In the genomic region with DNA sequence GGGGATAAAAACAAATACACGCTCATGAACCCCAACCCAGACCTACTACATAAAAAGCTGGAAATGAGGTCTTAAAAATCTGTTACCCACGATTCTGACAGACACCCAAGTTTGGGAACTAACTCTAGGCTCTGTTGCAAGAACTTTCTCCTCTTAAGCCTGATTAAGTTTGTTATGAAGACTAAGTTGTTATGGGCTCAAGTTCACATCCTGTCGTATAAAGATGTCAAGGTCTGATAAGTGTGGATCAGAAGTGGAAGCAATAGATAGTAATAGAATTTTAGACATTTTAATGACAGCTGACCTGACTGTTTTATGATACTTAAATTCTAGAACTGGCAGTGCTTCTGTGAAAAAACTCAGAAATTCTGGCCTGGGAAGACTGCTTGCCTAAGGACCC, we compare ENCODE assay signal across 14 cellular contexts. TPM values are rescaled to one million over a fixed set of nuclear protein-coding genes. Genes with fewer than 3 reads are reported as not detected.
A peak's percentile ranks its signal among the peaks of the same experiment; 100 is the strongest.
DNase-seq lines count a peak whose midpoint lies in the region; ATAC-seq, FAIRE-seq and TF ChIP-seq lines count a peak whose summit lies in the region.
"Had no signal": no experiment of that assay in that cellular context is flagged by ENCODE, and none has a peak within 500 bp of the region (broad histone marks: within the 10 kb centered on the region; RNA-seq: fewer than 3 reads in every experiment).

No MANE protein-coding gene starts in this region.

- no peak for TF ChIP-seq EP300 in GM12878 (IDR thresholded peaks at IDR 0.05; ENCODE audit: borderline replicate concordance in 1 of 2, control insufficient read depth in 1 of 2, low read depth in 2 of 2, low read length in 2 of 2)

- peak overlapping the region; percentile 5 for H3K27ac ChIP-seq in CD8-positive, alpha-beta memory T cell (ENCODE audit: low read depth, low read length)
- H3K27ac ChIP-seq in OCI-LY3 (ENCODE audit: low read length), result peak overlapping the region; percentile 99
- H3K27ac ChIP-seq in GM12878 (ENCODE audit: control insufficient read depth, insufficient read depth), result peak overlapping the region; percentile 56
- no peak overlapping the region for H3K27ac ChIP-seq in parathyroid adenoma
- H3K27ac ChIP-seq: C4-2B had no signal

- 53% methylated on average over 3 of the region's 3 CpGs for WGBS in GM12878 (ENCODE audit: insufficient coverage, insufficient replicate concordance, low lambda C conversion rate, missing lambda C conversion rate)

- RAD21 ChIA-PET in GM12878 (lab: Charles Lee; ENCODE audit: unreplicated experiment), result interaction anchor here (0.8 to 8.9 kb wide), 8 partner anchors 9 to 286 kb away, joined by 3 to 155 read pairs (median 14); no protein-coding TSS in a partner anchor

- H3K4me3 ChIP-seq in CD8-positive, alpha-beta memory T cell (ENCODE audit: low read length), result peak overlapping the region; percentile 51
- H3K4me3 ChIP-seq in OCI-LY3 (ENCODE audit: low read length), result no peak overlapping the region
- H3K4me3 ChIP-seq in GM12878, result no peak overlapping the region
- no peak overlapping the region for H3K4me3 ChIP-seq in parathyroid adenoma (ENCODE audit: low read depth, low read length)
- H3K4me3 ChIP-seq: esophagus squamous epithelium had no signal

- no peaks in the 10 kb centered on the region for H3K27me3 ChIP-seq in CD8-positive, alpha-beta memory T cell (ENCODE audit: insufficient read depth, low read length, poor library complexity, severe bottlenecking)
- no peaks in the 10 kb centered on the region for H3K27me3 ChIP-seq in OCI-LY3 (ENCODE audit: low read depth, low read length)
- no peaks in the 10 kb centered on the region for H3K27me3 ChIP-seq in GM12878 (replicated peaks in 1 of 2; ENCODE audit: control insufficient read depth in 2 of 2, insufficient read depth in 2 of 2, low read length in 1 of 2)
- H3K27me3 ChIP-seq in parathyroid adenoma (ENCODE audit: control insufficient read depth, insufficient read depth, low read length), result no peaks in the 10 kb centered on the region
- H3K27me3 ChIP-seq: esophagus squamous epithelium had no signal

- ATAC-seq in GM12878, result no peak
- no peak for ATAC-seq in GM18498 (IDR thresholded peaks at IDR 0.05; ENCODE audit: unreplicated experiment)
- no peak for ATAC-seq in HG03135 (IDR thresholded peaks at IDR 0.05; ENCODE audit: unreplicated experiment)
- ATAC-seq: WTC11 had no signal

- H2AFZ ChIP-seq in OCI-LY3 (ENCODE audit: low read depth, low read length) (no peak overlapping the region), GM12878 (ENCODE audit: control insufficient read depth, low read depth, low read length) (no peak overlapping the region), parathyroid adenoma (no peak overlapping the region)

- H3K4me2 ChIP-seq in OCI-LY3 (ENCODE audit: low read length) (peak overlapping the region; percentile 72), GM12878 (ENCODE audit: control insufficient read depth, insufficient read depth) (peak overlapping the region; percentile 99; the same call in 1 of the 2 replicates), parathyroid adenoma (ENCODE audit: low read length) (peak overlapping the region; percentile 30)

- H3K9ac ChIP-seq in OCI-LY3 (ENCODE audit: low read length), result peak overlapping the region; percentile 87
- H3K9ac ChIP-seq in GM12878 (ENCODE audit: control insufficient read depth, insufficient read depth, low read length), result no peak overlapping the region
- H3K9ac ChIP-seq in parathyroid adenoma, result no peak overlapping the region

- no peaks in the 10 kb centered on the region for H4K20me1 ChIP-seq in OCI-LY3 (ENCODE audit: insufficient read depth, low read length)
- no peaks in the 10 kb centered on the region for H4K20me1 ChIP-seq in GM12878 (ENCODE audit: control insufficient read depth, insufficient read depth)

- no peaks in the 10 kb centered on the region for H3K27me3 Mint-ChIP-seq in CD8-positive, alpha-beta memory T cell

- no peaks in the 10 kb centered on the region for H3K36me3 ChIP-seq in CD8-positive, alpha-beta memory T cell (ENCODE audit: insufficient read depth, low read length)
- H3K36me3 ChIP-seq in OCI-LY3 (replicated peaks; ENCODE audit: low read depth, low read length) (peaks cover 5% of the 10 kb centered on the region), GM12878 (ENCODE audit: control insufficient read depth in 2 of 2, insufficient read depth in 2 of 2, low read length in 1 of 2) (peaks cover 0 to 3% of the 10 kb centered on the region in 2 experiments; a peak in 1 of 4 replicates), parathyroid adenoma (ENCODE audit: control insufficient read depth, insufficient read depth, low read length) (no peaks in the 10 kb centered on the region)
- H3K36me3 ChIP-seq: esophagus squamous epithelium had no signal

- peaks cover 84 to 99% (median 96%) of the 10 kb centered on the region in 3 donors for H3K4me1 Mint-ChIP-seq in CD8-positive, alpha-beta memory T cell

- intact Hi-C loops in GM12878 (cut with micrococcal nuclease; ENCODE audit: unreplicated experiment), result loop anchor here (5.0 to 10.0 kb wide), 2 partner anchors 278 to 315 kb away; partner anchors contain the start of genes MYL12A and SMCHD1

- no peaks in the 10 kb centered on the region for H3K9me3 Mint-ChIP-seq in CD8-positive, alpha-beta memory T cell
- H3K9me3 Mint-ChIP-seq: WTC11 had no signal

- peak overlapping the region; percentile 87 to 100 (median 98) for H3K27ac Mint-ChIP-seq in CD8-positive, alpha-beta memory T cell
- H3K27ac Mint-ChIP-seq: WTC11 had no signal

- no peaks in the 10 kb centered on the region for H3K9me3 ChIP-seq in CD8-positive, alpha-beta memory T cell (ENCODE audit: low read length)
- H3K9me3 ChIP-seq in OCI-LY3 (ENCODE audit: insufficient read depth, low read length), result no peaks in the 10 kb centered on the region
- H3K9me3 ChIP-seq in GM12878 (replicated peaks; ENCODE audit: control insufficient read depth, insufficient read depth, low read length), result no peaks in the 10 kb centered on the region
- H3K9me3 ChIP-seq in parathyroid adenoma (ENCODE audit: control insufficient read depth, low read length), result no peaks in the 10 kb centered on the region
- H3K9me3 ChIP-seq: esophagus squamous epithelium had no signal

- no peak for FAIRE-seq in GM12878 (lab: Jason Lieb, UNC)

- peak overlapping the region; percentile 37 to 91 (median 85) for H3K4me3 Mint-ChIP-seq in CD8-positive, alpha-beta memory T cell
- H3K4me3 Mint-ChIP-seq: WTC11 had no signal

- SMC1A ChIA-PET in GM12878 (lab: Charles Lee; ENCODE audit: uncharacterized antibody, unreplicated experiment), result interaction anchor here (1.0 to 7.8 kb wide), 8 partner anchors 9 to 25 kb away, joined by 3 to 180 read pairs (median 19); no protein-coding TSS in a partner anchor

- H3K36me3 Mint-ChIP-seq in CD8-positive, alpha-beta memory T cell, result peaks cover under 1 to 22% (median 2%) of the 10 kb centered on the region in 3 donors
- H3K36me3 Mint-ChIP-seq: WTC11 had no signal

- TF ChIP-seq RAD21 in GM12878 (IDR thresholded peaks at IDR 0.05; ENCODE audit: insufficient read depth, low read depth, low read length), result no peak

- no peak for DNase-seq in CD8-positive, alpha-beta memory T cell
- DNase-seq in GM12878 (ENCODE audit: low read depth, low spot score) (no peak), iPS-NIHi11 (ENCODE audit: low spot score) (no peak)
- DNase-seq: activated gamma-delta T cell, esophagus squamous epithelium, mesenchymal stem cell, NCI-H2029, SIG-M5 had no signal

- no TSS peak for BruUV-seq in GM12878 (replicated peaks; lab: Mats Ljungman, UMichigan)

- CTCF ChIA-PET in CD8-positive, alpha-beta memory T cell (lab: Charles Lee), result interaction anchor here (1.4 to 9.1 kb wide), 7 partner anchors 10 to 277 kb away, joined by 4 to 75 read pairs (median 6); no protein-coding TSS in a partner anchor
- CTCF ChIA-PET in GM12878 (lab: Yijun Ruan, JAX), result interaction anchor here (3.3 to 21.4 kb wide), 3 partner anchors 11 to 16 kb away, joined by 13 to 285 read pairs (median 31); no protein-coding TSS in a partner anchor

- in situ Hi-C loops in GM12878 (cut with MboI), result loop anchor here (10.0 to 25.0 kb wide), 4 partner anchors 485 to 1368 kb away; partner anchors contain the start of gene TGIF1

- H3K4me1 ChIP-seq in CD8-positive, alpha-beta memory T cell (ENCODE audit: insufficient read depth, low read length), result peaks cover 96% of the 10 kb centered on the region
- H3K4me1 ChIP-seq in OCI-LY3 (ENCODE audit: low read length) (peaks cover 96% of the 10 kb centered on the region), GM12878 (ENCODE audit: control insufficient read depth, insufficient read depth, low read length) (peaks cover 55% of the 10 kb centered on the region), parathyroid adenoma (peaks cover 14% of the 10 kb centered on the region)

- TF ChIP-seq POLR2A in GM12878 (IDR thresholded peaks at IDR 0.05; ENCODE audit: low read depth, low read length), result no peak

- TF ChIP-seq CTCF in OCI-LY3 (IDR thresholded peaks at IDR 0.05; ENCODE audit: low read depth, low read length) (no peak), GM12878 (IDR thresholded peaks at IDR 0.05 in 2 of 3, conservative IDR thresholded peaks at IDR 0.05 in 1 of 3; ENCODE audit: control insufficient read depth in 2 of 3, extremely low read depth in 1 of 3, insufficient read depth in 1 of 3, low read depth in 3 of 3, low read length in 3 of 3) (no peak), parathyroid adenoma (IDR thresholded peaks at IDR 0.05) (no peak)

- H3K79me2 ChIP-seq in OCI-LY3 (ENCODE audit: low read length), result peaks cover 83% of the 10 kb centered on the region
- peaks cover 61% of the 10 kb centered on the region for H3K79me2 ChIP-seq in GM12878 (ENCODE audit: control insufficient read depth, insufficient read depth, low read length)
- peaks cover 33% of the 10 kb centered on the region for H3K79me2 ChIP-seq in parathyroid adenoma

- POLR2A ChIA-PET in CD8-positive, alpha-beta memory T cell (lab: Charles Lee), result interaction anchor here (0.9 to 5.6 kb wide), 7 partner anchors 8 to 278 kb away, joined by 3 to 50 read pairs (median 6); partner anchors contain the start of gene MYL12A
- POLR2A ChIA-PET in GM12878 (lab: Charles Lee), result interaction anchor here (1.3 to 8.2 kb wide), 5 partner anchors 10 to 277 kb away, joined by 3 to 177 read pairs (median 9); no protein-coding TSS in a partner anchor

RNA-seq across cellular contexts. Expression of gene LPIN2, which starts 43.2 kb away (rescaled TPM):
- 10 to 100 TPM; 82.9 to 83.2 TPM for total RNA-seq in CD8-positive, alpha-beta memory T cell
- polyA plus RNA-seq in CD8-positive, alpha-beta memory T cell, result 68.6 TPM
- total RNA-seq in GM12878 (2013; cell fraction: nucleolus; rRNA removed), result 45.1 and 47.9 TPM in 2 replicates
- 18.3 and 19.5 TPM in 2 replicates for total RNA-seq in GM12878 (2014; rRNA removed)
- 14.8 and 17.2 TPM in 2 replicates for total RNA-seq in GM12878 (2014; rRNA removed; fragmentation: Illumina TruSeq; extraction: Trizol)
- total RNA-seq in GM12878 (2021), result 19.6 and 23.5 TPM in 2 replicates
- 14.1 TPM for polyA plus RNA-seq in GM12878 (2011; ENCODE audit: low read depth)
- polyA plus RNA-seq in GM12878 (2011; rRNA removed), result 28.0 and 32.0 TPM in 2 replicates
- polyA plus RNA-seq in GM12878 (2011; cell fraction: cytosol; rRNA removed), result 18.7 and 20.1 TPM in 2 replicates
- 27.4 and 28.2 TPM in 2 replicates for polyA plus RNA-seq in GM12878 (2011; cell fraction: nucleus; rRNA removed)
- 14.0 and 18.7 TPM in 2 replicates for polyA plus RNA-seq in GM12878 (2012)
- 19.1 and 24.1 TPM in 2 replicates for polyA plus RNA-seq in GM12878 (2014; fragmentation: Illumina TruSeq; extraction: Trizol)
- polyA plus RNA-seq in GM12878 (2014; fragmentation: Nextera tagmentation; extraction: Ambion mirVana), result 1 to 10 TPM; 4.1 to 4.5 TPM
- polyA plus RNA-seq in GM12878 (2014; rRNA removed), result 13.7 and 17.1 TPM in 2 replicates
- 10 to 100 TPM; 12.0 to 14.2 TPM for polyA plus RNA-seq in GM12878 (2016; fragmentation: Nextera tagmentation; extraction: Ambion mirVana)
- 24.7 and 26.7 TPM in 2 replicates for polyA minus RNA-seq in GM12878 (2011; rRNA and poly(A)+ RNA removed)
- 9.6 and 12.5 TPM in 2 replicates for polyA minus RNA-seq in GM12878 (2011; cell fraction: cytosol; rRNA and poly(A)+ RNA removed)
- polyA minus RNA-seq in GM12878 (2011; cell fraction: nucleus; rRNA and poly(A)+ RNA removed), result 10.8 and 17.7 TPM in 2 replicates

Comparison
In these comparisons a context has a peak if more than half of its experiments do, and no peak if none do; other contexts are left out.
1. H3K4me2 ChIP-seq: peak in every context shown above with its lines; median percentile 99 in GM12878; 72 in OCI-LY3; 30 in parathyroid adenoma.